8 cellular contexts compared by ENCODE assay signal in the genomic region with DNA sequence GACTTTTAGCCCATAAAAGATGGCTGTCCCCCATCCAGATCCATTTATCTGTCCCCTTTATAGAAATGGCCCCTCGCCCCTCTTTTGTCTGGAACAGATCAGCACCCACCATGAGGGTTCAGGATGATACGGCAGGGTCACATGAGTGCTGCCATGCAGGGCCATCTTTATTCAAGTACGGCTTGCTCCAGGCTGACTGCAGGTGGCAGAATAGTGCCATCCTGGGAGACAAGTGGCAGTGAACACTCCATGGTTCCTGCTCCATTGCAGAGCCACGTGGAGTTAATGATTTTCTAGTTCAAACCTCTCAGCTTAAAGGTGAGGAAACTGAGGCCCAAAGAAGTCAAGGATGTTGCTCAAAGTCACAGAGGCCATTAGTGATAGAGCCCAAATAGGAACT.
DNase-seq lines count a peak whose midpoint lies in the region; ATAC-seq and TF ChIP-seq lines count a peak whose summit lies in the region.

No MANE protein-coding gene starts in this region.

- in situ Hi-C loops in GM13977 (cut with MboI; ENCODE audit: low pct_unique_long_range_greater_than_20kb, low sequenced_read_pairs, unreplicated experiment) = no loop called here

- H3K36me3 Mint-ChIP-seq in brain = no peaks in the 10 kb centered on the region

- no peak overlapping the region for H3K4me2 ChIP-seq in parathyroid adenoma (ENCODE audit: low read length)

- peaks cover 0 to 3% (median 0%) of the 10 kb centered on the region in 5 experiments for H3K9me3 Mint-ChIP-seq in brain

- DNase-seq in NCI-H2227 (lab: John Stamatoyannopoulos, UW; ENCODE audit: unreplicated experiment) = peak; percentile 9
- no peak for DNase-seq in NCI-H2227 treated with DMSO at 0.1 percent for 48 hours (lab: John Stamatoyannopoulos, UW)
- peak; percentile 45 for DNase-seq in NB4 (ENCODE audit: low read depth)
- no peak for DNase-seq in inferior parietal cortex (ENCODE audit: extremely low spot score)
- DNase-seq in GM13977 (ENCODE audit: low spot score) = no peak

- H3K4me3 ChIP-seq in NB4 (ENCODE audit: low read depth, low read length) (no peak overlapping the region), parathyroid adenoma (ENCODE audit: low read depth, low read length) (no peak overlapping the region)

- no peaks in the 10 kb centered on the region for H3K27me3 ChIP-seq in parathyroid adenoma (ENCODE audit: control insufficient read depth, insufficient read depth, low read length)

- no peaks in the 10 kb centered on the region for H3K36me3 ChIP-seq in parathyroid adenoma (ENCODE audit: control insufficient read depth, insufficient read depth, low read length)

- H3K9me3 ChIP-seq in parathyroid adenoma (ENCODE audit: control insufficient read depth, low read length) = no peaks in the 10 kb centered on the region

- H3K27ac ChIP-seq in parathyroid adenoma = no peak overlapping the region

- H3K9ac ChIP-seq in parathyroid adenoma = no peak overlapping the region

- H3K79me2 ChIP-seq in parathyroid adenoma = no peaks in the 10 kb centered on the region

- no peak overlapping the region for H3K27ac Mint-ChIP-seq in brain

- peaks cover 9% of the 10 kb centered on the region for H3K4me1 Mint-ChIP-seq in brain

- peaks cover 8% of the 10 kb centered on the region for H3K27me3 Mint-ChIP-seq in brain

- H2AFZ ChIP-seq in parathyroid adenoma = peak overlapping the region; percentile 33

- ATAC-seq in GM19023 (IDR thresholded peaks at IDR 0.05; ENCODE audit: unreplicated experiment) = no peak

- TF ChIP-seq CTCF in NB4 (IDR thresholded peaks at IDR 0.05; ENCODE audit: low read depth, low read length) (peak; percentile 32), brain (conservative IDR thresholded peaks at IDR 0.05) (peak; percentile 45 to 73), parathyroid adenoma (IDR thresholded peaks at IDR 0.05) (peak; percentile 79), GM13977 (IDR thresholded peaks at IDR 0.05; ENCODE audit: extremely low read depth, insufficient read depth, missing control alignments) (no peak)

- no peak overlapping the region for H3K4me3 Mint-ChIP-seq in brain

- H3K4me1 ChIP-seq in parathyroid adenoma = no peaks in the 10 kb centered on the region

- TF ChIP-seq POLR2A in NB4 (IDR thresholded peaks at IDR 0.05; ENCODE audit: extremely low read depth, insufficient read length) = no peak

Comparison
In these comparisons a context has a peak if more than half of its experiments do, and no peak if none do; other contexts are left out.
1. DNase-seq: peak in NCI-H2227 (single experiment) and NB4 (single experiment); none in NCI-H2227 treated with DMSO at 0.1 percent for 48 hours (single experiment), inferior parietal cortex (single experiment) and GM13977 (single experiment).